Comparison of ENCODE assay signal across 8 cellular contexts in genomic region chr4:93764647-93765246, GRCh38.
DNase-seq lines count a peak whose midpoint lies in the region; ATAC-seq and TF ChIP-seq lines count a peak whose summit lies in the region.

No MANE protein-coding gene starts in this region.

- H3K27ac ChIP-seq in vagina: no peak overlapping the region

- ATAC-seq in HG02798 (IDR thresholded peaks at IDR 0.05; ENCODE audit: poor library complexity, unreplicated experiment): peak; percentile 82
- ATAC-seq in stimulated activated naive CD8-positive, alpha-beta T cell treated with anti-CD3 and anti-CD28 coated beads, Interleukin-15, amount 100 ng/mL, for 72 hours: no peak

- H3K4me3 Mint-ChIP-seq in stimulated activated naive CD8-positive, alpha-beta T cell treated with anti-CD3 and anti-CD28 coated beads, Interleukin-15, amount 100 ng/mL, for 72 hours: no peak overlapping the region

- H3K4me1 ChIP-seq in vagina: no peaks in the 10 kb centered on the region

- no peaks in the 10 kb centered on the region for H3K4me1 Mint-ChIP-seq in stimulated activated naive CD8-positive, alpha-beta T cell treated with anti-CD3 and anti-CD28 coated beads, Interleukin-15, amount 100 ng/mL, for 72 hours

- no peaks in the 10 kb centered on the region for H3K9me3 Mint-ChIP-seq in stimulated activated naive CD8-positive, alpha-beta T cell treated with anti-CD3 and anti-CD28 coated beads, Interleukin-15, amount 100 ng/mL, for 72 hours

- no peaks in the 10 kb centered on the region for H3K36me3 ChIP-seq in vagina

- intact Hi-C loops in vagina (cut with DNase I): no loop called here

- TF ChIP-seq CTCF in GM12874 (IDR thresholded peaks at IDR 0.05; ENCODE audit: insufficient read depth, low read depth, low read length): peak; percentile 49; the same call in 1 of the 2 replicates
- TF ChIP-seq CTCF in astrocyte of the cerebellum (IDR thresholded peaks at IDR 0.05; ENCODE audit: low read depth, low read length, missing control alignments): peak; percentile 59
- peak; percentile 41 to 55 (median 42) for TF ChIP-seq CTCF in vagina (IDR thresholded peaks at IDR 0.05)

- H3K27me3 ChIP-seq in vagina: no peaks in the 10 kb centered on the region

- no peak overlapping the region for H3K4me3 ChIP-seq in astrocyte of the cerebellum (ENCODE audit: low read depth, low read length)
- no peak overlapping the region for H3K4me3 ChIP-seq in vagina

- DNase-seq in ACHN: peak; percentile 38
- peak; percentile 4 for DNase-seq in NCI-H2081 treated with DMSO at 0.1 percent for 48 hours (lab: John Stamatoyannopoulos, UW)
- DNase-seq in astrocyte of the cerebellum (ENCODE audit: low read depth): peak; percentile 37
- DNase-seq in kidney tubule cell (ENCODE audit: low spot score): peak; percentile 44
- no peak for DNase-seq in vagina (ENCODE audit: extremely low spot score in 2 of 2)
- DNase-seq in stimulated activated naive CD8-positive, alpha-beta T cell treated with anti-CD3 and anti-CD28 coated beads, Interleukin-15, amount 100 ng/mL, for 72 hours: no peak

- H3K27me3 Mint-ChIP-seq in stimulated activated naive CD8-positive, alpha-beta T cell treated with anti-CD3 and anti-CD28 coated beads, Interleukin-15, amount 100 ng/mL, for 72 hours: no peaks in the 10 kb centered on the region

- no peak overlapping the region for H3K27ac Mint-ChIP-seq in stimulated activated naive CD8-positive, alpha-beta T cell treated with anti-CD3 and anti-CD28 coated beads, Interleukin-15, amount 100 ng/mL, for 72 hours

- in situ Hi-C loops in ACHN (cut with HindIII; ENCODE audit: low pct_ligation_motif_present, low pct_unique_long_range_greater_than_20kb, low sequenced_read_pairs): no loop called here
- in situ Hi-C loops in astrocyte of the cerebellum (cut with HindIII; ENCODE audit: low sequenced_read_pairs): no loop called here

- TF ChIP-seq POLR2A in vagina (IDR thresholded peaks at IDR 0.05): no peak

- H3K9me3 ChIP-seq in vagina: no peaks in the 10 kb centered on the region

Comparison
In these comparisons a context has a peak if more than half of its experiments do, and no peak if none do; other contexts are left out.
1. DNase-seq: peak in ACHN (single experiment), NCI-H2081 treated with DMSO at 0.1 percent for 48 hours (single experiment), astrocyte of the cerebellum (single experiment) and kidney tubule cell (single experiment); none in vagina (0 of 2) and stimulated activated naive CD8-positive, alpha-beta T cell treated with anti-CD3 and anti-CD28 coated beads, Interleukin-15, amount 100 ng/mL, for 72 hours (0 of 2).
2. Peak in every context shown above with its lines, with median percentiles within 50 percentile points of each other: CTCF ChIP-seq.